ENCODE assay signal across 1 cellular context in genomic region chr14:91048676-91049075, GRCh38.
TF ChIP-seq lines count a peak whose summit lies in the region.

No MANE protein-coding gene starts in this region.

TF ChIP-seq in GM12878, 131 proteins besides CTCF, POLR2A, EP300 and RAD21 (continued from another document):
- TF ChIP-seq ZNF592 (IDR thresholded peaks at IDR 0.05), result no peak
- TF ChIP-seq ZBTB11 (CRISPR knock-in tag; IDR thresholded peaks at IDR 0.05), result no peak
- TF ChIP-seq HSF1 (IDR thresholded peaks at IDR 0.05; ENCODE audit: low read depth, low read length), result no peak
- no peak for TF ChIP-seq ZNF207 (IDR thresholded peaks at IDR 0.05; ENCODE audit: borderline replicate concordance)
- no peak for TF ChIP-seq SREBF1 (IDR thresholded peaks at IDR 0.05; ENCODE audit: low read length)
- no peak for TF ChIP-seq BRCA1 (IDR thresholded peaks at IDR 0.05; ENCODE audit: low read depth, low read length)
- TF ChIP-seq MEF2B (IDR thresholded peaks at IDR 0.05; ENCODE audit: partially characterized antibody, poor library complexity, severe bottlenecking), result no peak
- TF ChIP-seq TCF7 (IDR thresholded peaks at IDR 0.05; ENCODE audit: borderline replicate concordance), result no peak
- no peak for TF ChIP-seq RFX5 (IDR thresholded peaks at IDR 0.05; ENCODE audit: low read depth, low read length)
- no peak for TF ChIP-seq REST (IDR thresholded peaks at IDR 0.05; ENCODE audit: low read depth, low read length)
- TF ChIP-seq JUND (IDR thresholded peaks at IDR 0.05; ENCODE audit: low read depth, low read length), result no peak
- TF ChIP-seq RUNX3 (IDR thresholded peaks at IDR 0.05; ENCODE audit: low read length), result no peak
- TF ChIP-seq E4F1 (IDR thresholded peaks at IDR 0.05; ENCODE audit: borderline replicate concordance, partially characterized antibody), result no peak
- no peak for TF ChIP-seq ZZZ3 (IDR thresholded peaks at IDR 0.05; ENCODE audit: control insufficient read depth, insufficient read length, low read depth)
- TF ChIP-seq MXI1 (IDR thresholded peaks at IDR 0.05; ENCODE audit: low read depth, low read length), result no peak
- TF ChIP-seq RBBP5 (conservative IDR thresholded peaks at IDR 0.05), result no peak
- TF ChIP-seq JUNB (IDR thresholded peaks at IDR 0.05), result no peak
- TF ChIP-seq ATF2 (IDR thresholded peaks at IDR 0.05; ENCODE audit: low read length), result no peak
- TF ChIP-seq BMI1 (IDR thresholded peaks at IDR 0.05; ENCODE audit: borderline replicate concordance), result no peak
